Comparison of ENCODE assay signal across 1 cellular context in genomic region chrX:93177930-93178329, GRCh38.
TF ChIP-seq lines count a peak whose summit lies in the region.

No MANE protein-coding gene starts in this region.

TF ChIP-seq in GM23338, 12 proteins besides CTCF, POLR2A, EP300 and RAD21 (continued from another document):
- no peak for TF ChIP-seq REST (IDR thresholded peaks at IDR 0.05; ENCODE audit: unreplicated experiment)
- TF ChIP-seq ZNF462 (CRISPR knock-in tag; IDR thresholded peaks at IDR 0.05), result no peak
- TF ChIP-seq ZNF114 (CRISPR knock-in tag; IDR thresholded peaks at IDR 0.05), result no peak
- TF ChIP-seq POLR2AphosphoS5 (IDR thresholded peaks at IDR 0.05; ENCODE audit: low read depth), result no peak
- TF ChIP-seq EZH2 (IDR thresholded peaks at IDR 0.05; ENCODE audit: low read depth, unreplicated experiment), result no peak
- TF ChIP-seq CREB1 (CRISPR knock-in tag; IDR thresholded peaks at IDR 0.05; ENCODE audit: low read depth), result no peak
- TF ChIP-seq ETS1 (IDR thresholded peaks at IDR 0.05), result no peak
- no peak for TF ChIP-seq JUNB (IDR thresholded peaks at IDR 0.05; ENCODE audit: unreplicated experiment)
- TF ChIP-seq NANOG (IDR thresholded peaks at IDR 0.05; ENCODE audit: borderline replicate concordance), result no peak
- no peak for TF ChIP-seq STAT1 (IDR thresholded peaks at IDR 0.05; ENCODE audit: unreplicated experiment)
- TF ChIP-seq EZH2phosphoT487 (IDR thresholded peaks at IDR 0.05; ENCODE audit: unreplicated experiment), result no peak
TF ChIP-seq in GM23338: peak in this region for 0.
